8 cellular contexts compared by ENCODE assay signal in genomic region chr18:79465392-79465991, GRCh38.
DNase-seq lines count a peak whose midpoint lies in the region; ATAC-seq and TF ChIP-seq lines count a peak whose summit lies in the region.

No MANE protein-coding gene starts in this region.

- POLR2A ChIA-PET in GM10248 (lab: Yijun Ruan, JAX), result no interaction called here
- POLR2A ChIA-PET in CD8-positive, alpha-beta memory T cell (lab: Charles Lee), result no interaction called here

- H3K27ac ChIP-seq in KOPT-K1 (ENCODE audit: low read depth, low read length, poor library complexity, severe bottlenecking) (peak overlapping the region; percentile 78), heart right ventricle (peak overlapping the region in 6 of 10 donors; percentile 22 to 71 (median 56))
- H3K27ac ChIP-seq in CD8-positive, alpha-beta memory T cell (ENCODE audit: low read depth, low read length), result no peak overlapping the region

- intact Hi-C loops in heart right ventricle (cut with DNase I), result loop anchor here in 2 of 10 donors (5.0 to 10.0 kb wide), 2 partner anchors 42 to 61 kb away; no protein-coding TSS in a partner anchor

- peaks cover 0 to 3% (median 0%) of the 10 kb centered on the region in 3 donors for H3K4me1 Mint-ChIP-seq in CD8-positive, alpha-beta memory T cell

- no peaks in the 10 kb centered on the region for H3K27me3 Mint-ChIP-seq in CD8-positive, alpha-beta memory T cell

- DNase-seq in GM10248 (ENCODE audit: extremely low spot score), result peak; percentile 85
- DNase-seq in heart right ventricle, result peak; percentile 35 to 42
- DNase-seq in CD8-positive, alpha-beta memory T cell, result no peak
- no peak for DNase-seq in NCI-H1417 treated with DMSO at 0.1 percent for 48 hours (lab: John Stamatoyannopoulos, UW)
- DNase-seq in mucosa of gallbladder (ENCODE audit: low spot score), result no peak
- DNase-seq in GF-D8 (lab: John Stamatoyannopoulos, UW), result no peak

- TF ChIP-seq CTCF in GM10248 (IDR thresholded peaks at IDR 0.05; ENCODE audit: control extremely low read depth, extremely low read depth, low read depth, missing control alignments) (no peak), heart right ventricle (IDR thresholded peaks at IDR 0.05) (no peak)

- peak; percentile 69 for ATAC-seq in GM21360 (IDR thresholded peaks at IDR 0.05; ENCODE audit: unreplicated experiment)
- peak; percentile 20 to 83 (median 60) for ATAC-seq in heart right ventricle

- peaks cover 5 to 32% (median 17%) of the 10 kb centered on the region in 9 donors for H3K4me1 ChIP-seq in heart right ventricle
- no peaks in the 10 kb centered on the region for H3K4me1 ChIP-seq in CD8-positive, alpha-beta memory T cell (ENCODE audit: insufficient read depth, low read length)

- H3K4me3 Mint-ChIP-seq in CD8-positive, alpha-beta memory T cell, result peak overlapping the region in 2 of 7 donors; percentile 18 to 66

- no peaks in the 10 kb centered on the region for H3K9me3 Mint-ChIP-seq in CD8-positive, alpha-beta memory T cell

- H3K9me3 ChIP-seq in KOPT-K1 (ENCODE audit: insufficient read depth, low read length, poor library complexity, severe bottlenecking) (no peaks in the 10 kb centered on the region), heart right ventricle (no peaks in the 10 kb centered on the region)
- H3K9me3 ChIP-seq in CD8-positive, alpha-beta memory T cell (ENCODE audit: low read length), result no peaks in the 10 kb centered on the region

- H3K36me3 Mint-ChIP-seq in CD8-positive, alpha-beta memory T cell, result peaks cover 0 to 74% (median 5%) of the 10 kb centered on the region in 3 donors

- CTCF ChIA-PET in GM10248 (lab: Yijun Ruan, JAX), result interaction anchor here (1.0 to 1.4 kb wide), 6 partner anchors 11 to 85 kb away, joined by 3 read pairs; no protein-coding TSS in a partner anchor
- CTCF ChIA-PET in CD8-positive, alpha-beta memory T cell (lab: Charles Lee), result no interaction called here

- WGBS in heart right ventricle, 2 donors, result 44 to 54% methylated on average over 26 of the region's 26 CpGs

- H3K27ac Mint-ChIP-seq in CD8-positive, alpha-beta memory T cell, result peak overlapping the region in 4 of 8 donors; percentile 11 to 94 (median 50)

- H3K4me3 ChIP-seq in heart right ventricle, result peak overlapping the region in 5 of 10 donors; percentile 8 to 41 (median 13)
- no peak overlapping the region for H3K4me3 ChIP-seq in CD8-positive, alpha-beta memory T cell (ENCODE audit: low read length)

- H3K27me3 ChIP-seq in heart right ventricle, result no peaks in the 10 kb centered on the region
- no peaks in the 10 kb centered on the region for H3K27me3 ChIP-seq in CD8-positive, alpha-beta memory T cell (ENCODE audit: insufficient read depth, low read length, poor library complexity, severe bottlenecking)

- H3K36me3 ChIP-seq in KOPT-K1 (ENCODE audit: insufficient read depth, low read length), result peaks cover 25% of the 10 kb centered on the region
- peaks cover 0 to 82% (median 9%) of the 10 kb centered on the region in 9 donors for H3K36me3 ChIP-seq in heart right ventricle
- H3K36me3 ChIP-seq in CD8-positive, alpha-beta memory T cell (ENCODE audit: insufficient read depth, low read length), result peaks cover 8% of the 10 kb centered on the region

Comparison
In these comparisons a context has a peak if more than half of its experiments do, and no peak if none do; other contexts are left out.
1. DNase-seq: peak in GM10248 (single experiment) and heart right ventricle (2 of 2); none in CD8-positive, alpha-beta memory T cell (0 of 5), NCI-H1417 treated with DMSO at 0.1 percent for 48 hours (single experiment), mucosa of gallbladder (single experiment) and GF-D8 (single experiment).